In genomic region chr2:113890253-113891235, GRCh38 we compare ENCODE assay signal across 8 cellular contexts. TPM values are rescaled to one million over a fixed set of nuclear protein-coding genes. Genes with fewer than 3 reads are reported as not detected.
DNase-seq lines count a peak whose midpoint lies in the region; ATAC-seq and TF ChIP-seq lines count a peak whose summit lies in the region.

No MANE protein-coding gene starts in this region.

- POLR2A ChIA-PET in HEK293 (lab: Yijun Ruan, JAX): interaction anchor here (0.6 to 2.0 kb wide), 10 partner anchors 8 to 179 kb away, joined by 3 to 19 read pairs (median 6); partner anchors contain the start of gene SLC35F5

- H3K27ac ChIP-seq in HEK293 (ENCODE audit: extremely low read depth, low read depth, low read length): peak overlapping the region; percentile 97

- H3K4me3 ChIP-seq in HEK293 (ENCODE audit: low read depth, low read length) (peak overlapping the region; percentile 100), NB4 (ENCODE audit: low read depth, low read length) (peak overlapping the region; percentile 76)

- peaks cover 24% of the 10 kb centered on the region for H3K4me1 ChIP-seq in HEK293 (ENCODE audit: control insufficient read depth, insufficient read depth, low read length)

- TF ChIP-seq CTCF in GM10266 (IDR thresholded peaks at IDR 0.05; ENCODE audit: control insufficient read depth, insufficient read depth, low read depth, missing control alignments) (no peak), HEK293 (tag by site-specific recombination; IDR thresholded peaks at IDR 0.05) (peak; percentile 35; the same call in 1 of the 2 replicates), NB4 (IDR thresholded peaks at IDR 0.05; ENCODE audit: low read depth, low read length) (no peak)

- DNase-seq in GM10266 (ENCODE audit: extremely low spot score) (peak; percentile 62), NB4 (ENCODE audit: low read depth) (peak; percentile 84), cerebellum (ENCODE audit: low spot score) (peak; percentile 27), kidney tubule cell (ENCODE audit: low spot score) (peak; percentile 89)
- peak; percentile 80 for DNase-seq in stimulated activated CD4-positive, alpha-beta T cell treated with anti-CD3 and anti-CD28 coated beads, Interleukin-1b, Interleukin-23, amount 100 ng/mL, for 48 hours

- ATAC-seq in activated CD4-positive, CD25-positive, alpha-beta regulatory T cell treated with anti-CD3 and anti-CD28 coated beads, Interleukin-2, amount 50 U/mL, for 24 hours: peak; percentile 43 to 49
- no peak for ATAC-seq in HG02840 (IDR thresholded peaks at IDR 0.05; ENCODE audit: low FRiP score, unreplicated experiment)

- TF ChIP-seq POLR2A in NB4 (IDR thresholded peaks at IDR 0.05; ENCODE audit: extremely low read depth, insufficient read length): peak; percentile 52

- no peaks in the 10 kb centered on the region for H3K9me3 ChIP-seq in HEK293 (ENCODE audit: control insufficient read depth, insufficient read depth, low read depth, low read length)

- CTCF ChIA-PET in HEK293 (lab: Yijun Ruan, JAX): no interaction called here

- no peaks in the 10 kb centered on the region for H3K36me3 ChIP-seq in HEK293 (ENCODE audit: control insufficient read depth in 2 of 2, insufficient read depth in 1 of 2, low read length in 2 of 2)

TF ChIP-seq in HEK293, 187 proteins besides CTCF, POLR2A, EP300 and RAD21 (continues in another document):
- TF ChIP-seq PRDM10 (tag by site-specific recombination; IDR thresholded peaks at IDR 0.05) (peak; percentile 76), ZNF501 (tag by site-specific recombination; IDR thresholded peaks at IDR 0.05) (0 out of 2 replicates have a peak, but pooled peaks have one; percentile 25), ZBTB26 (tag by site-specific recombination; optimal IDR thresholded peaks at IDR 0.05) (peak; percentile 64), PRDM1 (tag by site-specific recombination; IDR thresholded peaks at IDR 0.05) (peak; percentile 79), ZNF341 (tag by site-specific recombination; IDR thresholded peaks at IDR 0.05; ENCODE audit: low read depth) (no peak), SP3 (tag by site-specific recombination; IDR thresholded peaks at IDR 0.05) (peak; percentile 20; the same call in 1 of the 2 replicates), ZBTB11 (tag by site-specific recombination; conservative IDR thresholded peaks at IDR 0.05; ENCODE audit: low read depth) (peak; percentile 50), ZBTB8A (tag by site-specific recombination; IDR thresholded peaks at IDR 0.05) (peak; percentile 8; the same call in 1 of the 2 replicates), ZNF692 (tag by site-specific recombination; IDR thresholded peaks at IDR 0.05) (peak; percentile 78), ZNF335 (tag by site-specific recombination; conservative IDR thresholded peaks at IDR 0.05) (peak; percentile 13), ZFP37 (tag by site-specific recombination; IDR thresholded peaks at IDR 0.05) (no peak), ZNF274 (IDR thresholded peaks at IDR 0.05; ENCODE audit: low read length) (no peak), ZNF274 (tag by site-specific recombination; IDR thresholded peaks at IDR 0.05; ENCODE audit: borderline replicate concordance) (no peak), ZFP69B (tag by site-specific recombination; IDR thresholded peaks at IDR 0.05) (peak; percentile 50; the same call in 1 of the 2 replicates), PRDM6 (tag by site-specific recombination; IDR thresholded peaks at IDR 0.05) (no peak), SP2 (tag by site-specific recombination; IDR thresholded peaks at IDR 0.05) (peak; percentile 60), GLIS2 (tag by site-specific recombination; IDR thresholded peaks at IDR 0.05) (peak; percentile 61), KLF8 (tag by site-specific recombination; IDR thresholded peaks at IDR 0.05) (0 out of 2 replicates have a peak, but pooled peaks have one; percentile 17), GLIS1 (tag by site-specific recombination; IDR thresholded peaks at IDR 0.05) (peak; percentile 56; the same call in 1 of the 2 replicates), ZIC2 (tag by site-specific recombination; IDR thresholded peaks at IDR 0.05) (peak; percentile 7; the same call in 1 of the 2 replicates)

RNA-seq across cellular contexts. Expression of gene ACTR3, which starts 0.7 kb away (rescaled TPM):
- total RNA-seq in cerebellum: 98.4 TPM

Comparison
In these comparisons a context has a peak if more than half of its experiments do, and no peak if none do; other contexts are left out.
1. DNase-seq: peak in every context shown above with its lines; median percentile 89 in kidney tubule cell; 84 in NB4; 80 in stimulated activated CD4-positive, alpha-beta T cell treated with anti-CD3 and anti-CD28 coated beads, Interleukin-1b, Interleukin-23, amount 100 ng/mL, for 48 hours; 62 in GM10266; 27 in cerebellum.